8 cellular contexts compared by ENCODE assay signal in the genomic region with DNA sequence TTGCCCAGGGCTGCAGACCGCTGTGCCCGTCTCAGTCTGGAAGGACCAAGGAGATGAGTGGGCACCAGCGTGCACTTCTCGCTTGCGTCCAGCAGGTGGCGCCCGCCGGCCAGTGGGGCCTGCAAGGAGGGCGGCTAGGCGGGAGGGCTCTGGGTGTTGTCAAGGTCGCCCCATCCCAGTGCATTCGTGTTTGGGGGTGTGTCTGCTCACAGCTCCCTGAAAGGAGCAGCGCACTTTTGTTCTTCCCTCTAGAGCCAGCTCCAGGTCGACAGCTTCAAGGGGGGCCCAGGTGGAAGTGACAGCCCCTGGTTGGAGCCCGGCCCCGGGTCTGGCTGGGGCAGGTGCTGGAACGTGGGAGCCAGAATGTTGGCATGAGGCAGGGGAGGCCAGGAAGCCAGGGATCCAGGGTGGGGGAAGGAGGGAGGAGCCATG. TPM values are rescaled to one million over a fixed set of nuclear protein-coding genes. Genes with fewer than 3 reads are reported as not detected.
A peak's percentile ranks its signal among the peaks of the same experiment; 100 is the strongest.
DNase-seq lines count a peak whose midpoint lies in the region; ATAC-seq and TF ChIP-seq lines count a peak whose summit lies in the region.

No MANE protein-coding gene starts in this region.

- H3K27me3 ChIP-seq in lung (ENCODE audit: control insufficient read depth, insufficient read depth) = no peaks in the 10 kb centered on the region

- no peaks in the 10 kb centered on the region for H3K36me3 ChIP-seq in lung (ENCODE audit: control insufficient read depth in 2 of 2, insufficient read depth in 2 of 2, low read length in 2 of 2)

- no peak overlapping the region for H3K27ac ChIP-seq in lung (ENCODE audit: low read depth in 1 of 2, low read length in 1 of 2)

- no peaks in the 10 kb centered on the region for H3K9me3 ChIP-seq in lung (ENCODE audit: control insufficient read depth in 2 of 2, insufficient read depth in 1 of 2, low read length in 1 of 2)

- WGBS in lung, 2 donors = 11 to 12% methylated on average over 17 of the region's 17 CpGs

- peak; percentile 86 for DNase-seq in AG08396 (ENCODE audit: low spot score)
- DNase-seq in H4 (ENCODE audit: low spot score) = peak; percentile 58
- peak; percentile 42 for DNase-seq in NCI-H524 treated with DMSO at 0.1 percent for 48 hours (lab: John Stamatoyannopoulos, UW)
- peak; percentile 67 for DNase-seq in activated CD4-positive, alpha-beta T cell treated with anti-CD3 and anti-CD28 coated beads, Interleukin-2, amount 50 U/mL, for 1 hour
- DNase-seq in dedifferentiated amniotic fluid mesenchymal stem cell (ENCODE audit: extremely low spot score) = peak; percentile 32
- peak; percentile 73 for DNase-seq in lung (ENCODE audit: low spot score)
- DNase-seq in stimulated activated CD8-positive, alpha-beta memory T cell treated with anti-CD3 and anti-CD28 coated beads, Interleukin-12 subunit alpha, Interleukin-12 subunit beta, amount 100 ng/mL, for 4 hours (ENCODE audit: low read depth) = peak; percentile 58

- H3K4me3 ChIP-seq in lung = no peak overlapping the region

- ATAC-seq in lung (ENCODE audit: insufficient read depth, low FRiP score) (peak; percentile 64), HG03039 (IDR thresholded peaks at IDR 0.05; ENCODE audit: unreplicated experiment) (no peak)

- TF ChIP-seq CTCF in lung (IDR thresholded peaks at IDR 0.05; ENCODE audit: control extremely low read depth, extremely low read depth) = peak; percentile 86

- H3K4me1 ChIP-seq in lung (ENCODE audit: control insufficient read depth in 2 of 2, insufficient read depth in 2 of 2, low read length in 2 of 2) = peaks cover 0 to 2% of the 10 kb centered on the region in 2 donors

RNA-seq across cellular contexts. Expression of a gene that starts 23.4 kb away (rescaled TPM):
- total RNA-seq in H4 (2014; rRNA removed; shearing (Covaris generic)) = not detected in 2 replicates
- total RNA-seq in lung = under 1 TPM in 1 of 2 donors, not detected in 1; 0.65 TPM
- polyA plus RNA-seq in lung = under 1 TPM in 1 of 2 donors, not detected in 1; 0.05 TPM

RNA-seq across cellular contexts. Expression of a gene that starts 45.3 kb away (rescaled TPM):
- total RNA-seq in H4 (2014; rRNA removed; shearing (Covaris generic)) = 0.02 and 0.04 TPM in 2 replicates
- 1 to 10 TPM; 6.2 to 7.9 TPM for total RNA-seq in lung
- 1 to 10 TPM; 1.6 to 3.7 TPM for polyA plus RNA-seq in lung

Comparison
In these comparisons a context has a peak if more than half of its experiments do, and no peak if none do; other contexts are left out.
1. DNase-seq: peak in every context shown above with its lines; median percentile 86 in AG08396; 73 in lung; 67 in activated CD4-positive, alpha-beta T cell treated with anti-CD3 and anti-CD28 coated beads, Interleukin-2, amount 50 U/mL, for 1 hour; 58 in H4; 58 in stimulated activated CD8-positive, alpha-beta memory T cell treated with anti-CD3 and anti-CD28 coated beads, Interleukin-12 subunit alpha, Interleukin-12 subunit beta, amount 100 ng/mL, for 4 hours; 42 in NCI-H524 treated with DMSO at 0.1 percent for 48 hours; 32 in dedifferentiated amniotic fluid mesenchymal stem cell.